In genomic region chr10:60767424-60767823, GRCh38 we compare ENCODE assay signal across 17 cellular contexts. TPM values are rescaled to one million over a fixed set of nuclear protein-coding genes. Genes with fewer than 3 reads are reported as not detected.
DNase-seq lines count a peak whose midpoint lies in the region; ATAC-seq, FAIRE-seq and TF ChIP-seq lines count a peak whose summit lies in the region.
"Had no signal": no experiment of that assay in that cellular context is flagged by ENCODE, and none has a peak within 500 bp of the region (broad histone marks: within the 10 kb centered on the region; RNA-seq: fewer than 3 reads in every experiment).

No MANE protein-coding gene starts in this region.

- BruUV-seq in mammary epithelial cell (replicated peaks; lab: Mats Ljungman, UMichigan), result no TSS peak

- DNase-seq in activated naive CD4-positive, alpha-beta T cell treated with anti-CD3 and anti-CD28 coated beads for 36 hours, result no peak
- DNase-seq in mammary epithelial cell (no peak), keratinocyte (ENCODE audit: low read depth, low spot score) (peak; percentile 45), upper lobe of right lung (no peak), HAP-1 (ENCODE audit: low spot score in 2 of 2) (no peak)
- DNase-seq: BE2C; Caco-2; CD4-positive, alpha-beta T cell; GOT3; NCI-H1105 treated with DMSO at 0.1 percent for 48 hours; NCI-H1694 treated with DMSO at 0.1 percent for 48 hours; NCI-H774; OCI-M1 had no signal

- 85% methylated on average over 6 of the region's 6 CpGs for WGBS in mammary epithelial cell (ENCODE audit: low coverage, missing lambda C conversion rate)

- H2AFZ ChIP-seq in mammary epithelial cell (ENCODE audit: low read depth, low read length) (peak overlapping the region; percentile 51), keratinocyte (ENCODE audit: control insufficient read depth, low read length) (peak overlapping the region; percentile 34)

- H3K4me1 ChIP-seq in mammary epithelial cell (ENCODE audit: insufficient read depth, low read length) (peaks cover 7% of the 10 kb centered on the region), keratinocyte (ENCODE audit: control insufficient read depth, extremely low read depth, insufficient read depth, low read length) (peaks cover 10% of the 10 kb centered on the region), upper lobe of right lung (no peaks in the 10 kb centered on the region), HAP-1 (peaks cover 12% of the 10 kb centered on the region)
- H3K4me1 ChIP-seq: BE2C had no signal

- no peak overlapping the region for H3K4me3 ChIP-seq in mammary epithelial cell (replicated peaks in 1 of 3; ENCODE audit: insufficient read depth in 1 of 3, low read depth in 2 of 3, low read length in 3 of 3)
- no peak overlapping the region for H3K4me3 ChIP-seq in keratinocyte (ENCODE audit: control insufficient read depth in 2 of 3, extremely low read depth in 1 of 3, insufficient read depth in 2 of 3, low read depth in 1 of 3, low read length in 3 of 3)
- H3K4me3 ChIP-seq in upper lobe of right lung, result no peak overlapping the region
- H3K4me3 ChIP-seq in HAP-1, result no peak overlapping the region

- no peaks in the 10 kb centered on the region for H3K79me2 ChIP-seq in mammary epithelial cell (ENCODE audit: insufficient read depth, low read length)
- no peaks in the 10 kb centered on the region for H3K79me2 ChIP-seq in keratinocyte (ENCODE audit: control insufficient read depth, insufficient read depth, low read length)

- peak overlapping the region; percentile 27 for H3K27ac Mint-ChIP-seq in activated naive CD4-positive, alpha-beta T cell treated with anti-CD3 and anti-CD28 coated beads, Interleukin-2, amount 50 U/mL, for 24 hours
- H3K27ac Mint-ChIP-seq in activated naive CD4-positive, alpha-beta T cell treated with anti-CD3 and anti-CD28 coated beads for 36 hours, result no peak overlapping the region
- H3K27ac Mint-ChIP-seq: CD4-positive, alpha-beta T cell had no signal

- H3K9me3 Mint-ChIP-seq in activated naive CD4-positive, alpha-beta T cell treated with anti-CD3 and anti-CD28 coated beads, Interleukin-2, amount 50 U/mL, for 24 hours, result no peaks in the 10 kb centered on the region
- no peaks in the 10 kb centered on the region for H3K9me3 Mint-ChIP-seq in activated naive CD4-positive, alpha-beta T cell treated with anti-CD3 and anti-CD28 coated beads for 36 hours
- H3K9me3 Mint-ChIP-seq: CD4-positive, alpha-beta T cell had no signal

- H4K20me1 ChIP-seq in mammary epithelial cell (ENCODE audit: insufficient read depth, low read length) (no peaks in the 10 kb centered on the region), keratinocyte (ENCODE audit: control insufficient read depth, extremely low read depth, insufficient read depth, low read length) (no peaks in the 10 kb centered on the region)

- H3K4me2 ChIP-seq in mammary epithelial cell (ENCODE audit: insufficient read depth, low read depth, low read length) (peak overlapping the region; percentile 26), keratinocyte (ENCODE audit: control insufficient read depth, extremely low read depth, insufficient read depth, low read depth, low read length) (peak overlapping the region; percentile 20)

- no peaks in the 10 kb centered on the region for H3K27me3 ChIP-seq in mammary epithelial cell (ENCODE audit: insufficient read depth, low read length)
- no peaks in the 10 kb centered on the region for H3K27me3 ChIP-seq in keratinocyte (ENCODE audit: control insufficient read depth, extremely low read depth, insufficient read depth, low read length)
- H3K27me3 ChIP-seq in upper lobe of right lung, result no peaks in the 10 kb centered on the region
- H3K27me3 ChIP-seq in HAP-1 (ENCODE audit: low read depth), result no peaks in the 10 kb centered on the region
- H3K27me3 ChIP-seq: BE2C had no signal

- CTCF ChIA-PET in activated naive CD4-positive, alpha-beta T cell treated with anti-CD3 and anti-CD28 coated beads for 36 hours (lab: Charles Lee), result interaction anchor here (1.1 to 1.5 kb wide), 3 partner anchors 9 to 326 kb away, joined by 3 to 4 read pairs (median 3); no protein-coding TSS in a partner anchor
- CTCF ChIA-PET in mammary epithelial cell (lab: Charles Lee; ENCODE audit: low non-redundant PET), result interaction anchor here (0.8 kb wide), 1 partner anchor 118 kb away, joined by 5 read pairs; no protein-coding TSS in a partner anchor

- H3K36me3 Mint-ChIP-seq in activated naive CD4-positive, alpha-beta T cell treated with anti-CD3 and anti-CD28 coated beads, Interleukin-2, amount 50 U/mL, for 24 hours, result no peaks in the 10 kb centered on the region
- H3K36me3 Mint-ChIP-seq in activated naive CD4-positive, alpha-beta T cell treated with anti-CD3 and anti-CD28 coated beads for 36 hours (ENCODE audit: low read depth), result no peaks in the 10 kb centered on the region

- intact Hi-C loops in activated naive CD4-positive, alpha-beta T cell treated with anti-CD3 and anti-CD28 coated beads for 36 hours (cut with micrococcal nuclease), result loop anchor here (5.0 kb wide), 1 partner anchor 1140 kb away; no protein-coding TSS in a partner anchor
- intact Hi-C loops in mammary epithelial cell (cut with micrococcal nuclease), result loop anchor here (1.0 kb wide), 1 partner anchor 323 kb away; no protein-coding TSS in a partner anchor
- intact Hi-C loops in upper lobe of right lung (cut with DNase I), result no loop called here

- dilution Hi-C loops in mammary epithelial cell (cut with HindIII; ENCODE audit: low sequenced_read_pairs) (no loop called here), keratinocyte (cut with MboI; ENCODE audit: extremely low pct_ligation_motif_present, low sequenced_read_pairs) (no loop called here)

- no peak overlapping the region for H3K27ac ChIP-seq in mammary epithelial cell (ENCODE audit: insufficient read depth, low read depth, low read length)
- H3K27ac ChIP-seq in keratinocyte (ENCODE audit: control insufficient read depth, insufficient read depth, low read length), result peak overlapping the region; percentile 22
- no peak overlapping the region for H3K27ac ChIP-seq in upper lobe of right lung

- H3K9ac ChIP-seq in mammary epithelial cell (ENCODE audit: insufficient read depth, low read length) (no peak overlapping the region), keratinocyte (ENCODE audit: control insufficient read depth, extremely low read depth, insufficient read depth, low read length) (no peak overlapping the region)

- ATAC-seq in upper lobe of right lung (peak; percentile 65), GM21529 (IDR thresholded peaks at IDR 0.05; ENCODE audit: unreplicated experiment) (no peak), GM19397 (IDR thresholded peaks at IDR 0.05; ENCODE audit: unreplicated experiment) (no peak)

- H3K36me3 ChIP-seq in mammary epithelial cell (ENCODE audit: insufficient read depth, low read length) (no peaks in the 10 kb centered on the region), keratinocyte (ENCODE audit: control insufficient read depth in 2 of 2, extremely low read depth in 1 of 2, insufficient read depth in 2 of 2, low read length in 2 of 2) (no peaks in the 10 kb centered on the region), upper lobe of right lung (no peaks in the 10 kb centered on the region), HAP-1 (replicated peaks) (no peaks in the 10 kb centered on the region)
- H3K36me3 ChIP-seq: BE2C had no signal

- no peaks in the 10 kb centered on the region for H3K9me1 ChIP-seq in keratinocyte (ENCODE audit: control insufficient read depth, extremely low read depth, insufficient read depth, low read length)

- FAIRE-seq in keratinocyte (lab: Jason Lieb, UNC), result peak; percentile 92
- FAIRE-seq: G401.6 had no signal

- no peaks in the 10 kb centered on the region for H3K27me3 Mint-ChIP-seq in activated naive CD4-positive, alpha-beta T cell treated with anti-CD3 and anti-CD28 coated beads, Interleukin-2, amount 50 U/mL, for 24 hours
- no peaks in the 10 kb centered on the region for H3K27me3 Mint-ChIP-seq in activated naive CD4-positive, alpha-beta T cell treated with anti-CD3 and anti-CD28 coated beads for 36 hours (ENCODE audit: low read depth)
- H3K27me3 Mint-ChIP-seq: CD4-positive, alpha-beta T cell had no signal

- TF ChIP-seq CTCF in mammary epithelial cell (conservative IDR thresholded peaks at IDR 0.05 in 1 of 2, IDR thresholded peaks at IDR 0.05 in 1 of 2; ENCODE audit: extremely low read depth in 1 of 2, insufficient read depth in 1 of 2, low read depth in 1 of 2, low read length in 2 of 2), result no peak
- no peak for TF ChIP-seq CTCF in keratinocyte (optimal IDR thresholded peaks at IDR 0.05 in 1 of 3, IDR thresholded peaks at IDR 0.05 in 1 of 3, conservative IDR thresholded peaks at IDR 0.05 in 1 of 3; ENCODE audit: extremely low read depth in 1 of 3, insufficient read depth in 2 of 3, low read length in 3 of 3)
- no peak for TF ChIP-seq CTCF in upper lobe of right lung (IDR thresholded peaks at IDR 0.05)

- no peaks in the 10 kb centered on the region for H3K9me3 ChIP-seq in mammary epithelial cell (replicated peaks; ENCODE audit: insufficient read depth, low read length)
- H3K9me3 ChIP-seq in keratinocyte (ENCODE audit: control insufficient read depth, low read depth, low read length), result no peaks in the 10 kb centered on the region
- no peaks in the 10 kb centered on the region for H3K9me3 ChIP-seq in upper lobe of right lung
- H3K9me3 ChIP-seq in HAP-1, result peaks cover under 1% of the 10 kb centered on the region; the same call in 1 of the 2 replicates
- H3K9me3 ChIP-seq: BE2C, Caco-2 had no signal

- peaks cover 13% of the 10 kb centered on the region for H3K4me1 Mint-ChIP-seq in activated naive CD4-positive, alpha-beta T cell treated with anti-CD3 and anti-CD28 coated beads, Interleukin-2, amount 50 U/mL, for 24 hours
- H3K4me1 Mint-ChIP-seq in activated naive CD4-positive, alpha-beta T cell treated with anti-CD3 and anti-CD28 coated beads for 36 hours (ENCODE audit: low read depth), result no peaks in the 10 kb centered on the region

- in situ Hi-C loops in mammary epithelial cell (cut with MboI; ENCODE audit: low sequenced_read_pairs in 2 of 2), result loop anchor here in 1 of 2 donors (25.0 kb wide), 1 partner anchor 330 kb away; no protein-coding TSS in a partner anchor
- in situ Hi-C loops in HAP-1 (cut with MboI; ENCODE audit: low sequenced_read_pairs), result loop anchor here (25.0 kb wide), 1 partner anchor 280 kb away; no protein-coding TSS in a partner anchor

- H3K4me3 Mint-ChIP-seq in activated naive CD4-positive, alpha-beta T cell treated with anti-CD3 and anti-CD28 coated beads, Interleukin-2, amount 50 U/mL, for 24 hours, result no peak overlapping the region
- no peak overlapping the region for H3K4me3 Mint-ChIP-seq in activated naive CD4-positive, alpha-beta T cell treated with anti-CD3 and anti-CD28 coated beads for 36 hours
- H3K4me3 Mint-ChIP-seq: CD4-positive, alpha-beta T cell had no signal

RNA-seq across cellular contexts. Expression of gene CDK1, which starts 10.9 kb away (rescaled TPM):
- total RNA-seq in activated naive CD4-positive, alpha-beta T cell treated with anti-CD3 and anti-CD28 coated beads for 36 hours, result 100 to 1,000 TPM; 173 to 180 TPM
- total RNA-seq in mammary epithelial cell, result 10 to 100 TPM in 1 of 2 donors, 1 to 10 TPM in 1; 4.8 to 49.3 TPM
- 38.7 TPM for polyA plus RNA-seq in mammary epithelial cell
- polyA minus RNA-seq in mammary epithelial cell, result 9.9 TPM
- 5.2 to 43.8 TPM (median 19.2 TPM) in 3 replicates for polyA plus RNA-seq in keratinocyte
- polyA plus RNA-seq in keratinocyte (2011; ENCODE audit: low read depth), result not detected
- 3.8 and 9.7 TPM in 2 replicates for polyA plus RNA-seq in keratinocyte (2011; cell fraction: cytosol; rRNA removed)
- polyA plus RNA-seq in keratinocyte (2011; cell fraction: nucleus; rRNA removed), result 5.2 and 7.4 TPM in 2 replicates
- 0.49 and 20.9 TPM in 2 replicates for polyA plus RNA-seq in keratinocyte (2012; ENCODE audit: low replicate concordance)
- polyA minus RNA-seq in keratinocyte, result 0.89 to 8.6 TPM (median 2.2 TPM) in 3 replicates
- polyA minus RNA-seq in keratinocyte (2011; cell fraction: cytosol; rRNA and poly(A)+ RNA removed), result 6.3 TPM
- polyA minus RNA-seq in keratinocyte (2011; cell fraction: nucleus; rRNA and poly(A)+ RNA removed), result 1.3 and 1.6 TPM in 2 replicates
- 3.4 TPM for total RNA-seq in upper lobe of right lung
